ENCODE assay signal across 7 cellular contexts in the genomic region with DNA sequence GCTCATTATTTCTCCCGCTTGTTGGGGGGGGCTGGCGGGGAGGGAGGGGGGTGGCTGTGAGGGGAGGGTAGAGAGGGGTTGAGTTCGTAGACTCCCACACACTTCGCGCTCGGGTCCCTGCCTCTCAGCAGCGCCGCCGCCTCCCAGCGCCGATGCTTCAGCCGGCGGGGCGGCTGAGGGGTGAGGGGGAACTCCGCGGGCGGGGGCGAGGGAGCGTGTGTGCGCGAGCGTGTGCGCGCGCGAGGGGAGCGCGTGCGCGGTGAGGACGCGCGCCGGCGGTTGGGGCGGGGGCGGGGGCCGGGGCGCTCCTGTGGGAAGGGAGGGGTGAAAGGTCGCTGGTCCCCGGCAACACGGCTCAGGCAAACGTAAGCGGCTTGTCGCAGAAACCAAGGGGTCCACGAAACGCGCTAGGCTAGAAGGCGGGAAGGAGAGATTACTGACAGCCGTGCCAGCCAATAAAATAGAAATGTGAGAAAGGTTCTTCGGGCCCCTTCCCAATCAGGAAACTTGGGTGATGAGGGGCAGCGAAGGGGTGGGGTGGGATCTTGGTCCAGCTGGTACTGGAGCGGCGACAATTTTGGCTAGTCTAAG. TPM values are rescaled to one million over a fixed set of nuclear protein-coding genes. Genes with fewer than 3 reads are reported as not detected.
DNase-seq lines count a peak whose midpoint lies in the region; TF ChIP-seq lines count a peak whose summit lies in the region.

No MANE protein-coding gene starts in this region.

- no peaks in the 10 kb centered on the region for H3K27me3 ChIP-seq in muscle layer of duodenum (ENCODE audit: low read depth, low read length)
- H3K27me3 ChIP-seq in vagina, result no peaks in the 10 kb centered on the region

- H3K9me3 ChIP-seq in muscle layer of duodenum (ENCODE audit: control insufficient read depth in 1 of 2, low read length in 2 of 2) (no peaks in the 10 kb centered on the region), vagina (no peaks in the 10 kb centered on the region)

- H3K36me3 ChIP-seq in muscle layer of duodenum (ENCODE audit: control insufficient read depth in 1 of 2, insufficient read depth in 2 of 2, low read length in 2 of 2), result no peaks in the 10 kb centered on the region
- H3K36me3 ChIP-seq in vagina, result no peaks in the 10 kb centered on the region

- DNase-seq in H4 (ENCODE audit: low spot score) (peak; percentile 92), NCI-H1930 (lab: John Stamatoyannopoulos, UW) (peak; percentile 93 to 99), fibroblast of the conjunctiva (ENCODE audit: low read depth) (peak; percentile 96), vagina (ENCODE audit: extremely low spot score in 2 of 2) (peak in 1 of 2 donors; percentile 92)
- peak; percentile 55 for DNase-seq in activated CD8-positive, alpha-beta memory T cell treated with anti-CD3 and anti-CD28 coated beads for 24 hours
- DNase-seq in central memory CD4-positive, alpha-beta T cell, result no peak

- H3K4me1 ChIP-seq in muscle layer of duodenum (ENCODE audit: control insufficient read depth in 1 of 2, insufficient read depth in 2 of 2, low read length in 2 of 2) (peaks cover 0 to 8% of the 10 kb centered on the region in 2 donors), vagina (peaks cover 10% of the 10 kb centered on the region)

- intact Hi-C loops in vagina (cut with DNase I), result no loop called here

- TF ChIP-seq POLR2A in vagina (IDR thresholded peaks at IDR 0.05), result no peak

- H3K4me3 ChIP-seq in muscle layer of duodenum (ENCODE audit: low read depth in 1 of 2, low read length in 2 of 2) (peak overlapping the region; percentile 63 to 85), vagina (peak overlapping the region; percentile 49 to 72)

- TF ChIP-seq CTCF in vagina (IDR thresholded peaks at IDR 0.05), result no peak

- H3K27ac ChIP-seq in muscle layer of duodenum (ENCODE audit: low read length) (peak overlapping the region; percentile 30), vagina (peak overlapping the region; percentile 94)

RNA-seq across cellular contexts. Expression of a gene that starts 0.3 kb away (rescaled TPM):
- total RNA-seq in H4 (2014; rRNA removed; shearing (Covaris generic)), result 2.2 and 7.2 TPM in 2 replicates
- total RNA-seq in vagina, result 35.1 TPM
